27 cellular contexts compared by ENCODE assay signal in the genomic region with DNA sequence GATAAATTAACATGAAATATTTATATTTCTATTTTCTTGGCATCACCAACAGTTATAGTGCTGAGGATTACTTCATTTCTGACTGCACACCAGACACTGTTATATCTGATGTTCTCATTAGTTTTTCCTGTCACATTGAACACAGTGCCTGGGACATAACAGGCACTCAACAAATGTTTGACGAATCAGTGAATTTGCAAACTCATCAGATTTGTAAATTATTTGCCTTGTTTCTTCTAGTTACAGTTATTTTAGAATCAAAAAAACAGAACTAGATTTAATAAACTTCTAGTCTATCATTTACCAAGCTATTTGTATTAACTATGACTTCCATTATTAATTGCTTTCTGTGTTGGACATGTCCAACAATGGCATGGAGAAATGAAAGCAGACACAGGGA.
"Had no signal": no experiment of that assay in that cellular context is flagged by ENCODE, and none has a peak within 500 bp of the region (broad histone marks: within the 10 kb centered on the region; RNA-seq: fewer than 3 reads in every experiment).

No MANE protein-coding gene starts in this region.

- H3K27ac ChIP-seq: neural progenitor cell, parathyroid adenoma, psoas muscle, skin epidermis, spleen, suprapubic skin, testis, tibial artery, transverse colon, upper lobe of right lung, uterus had no signal

- DNase-seq: naive thymus-derived CD4-positive, alpha-beta T cell; natural killer cell; posterior cingulate gyrus; psoas muscle; right cardiac atrium; spleen; stimulated activated CD4-positive, alpha-beta T cell treated with anti-CD3 and anti-CD28 coated beads, Interleukin-12 subunit alpha, Interleukin-12 subunit beta, amount 100 ng/mL, for 4 hours; stimulated activated CD4-positive, alpha-beta T cell treated with anti-CD3 and anti-CD28 coated beads, Interleukin-1b, Interleukin-23, amount 100 ng/mL, for 48 hours; stimulated activated CD4-positive, alpha-beta T cell treated with anti-CD3 and anti-CD28 coated beads, Interleukin-4, amount 100 ng/mL, for 1 hour; stimulated activated CD4-positive, alpha-beta T cell treated with anti-CD3 and anti-CD28 coated beads, Interleukin-4, amount 100 ng/mL, for 4 hours; stimulated activated CD8-positive, alpha-beta memory T cell treated with anti-CD3 and anti-CD28 coated beads, Interleukin-4, amount 100 ng/mL, for 48 hours; stimulated activated naive CD4-positive, alpha-beta T cell; stimulated activated naive CD8-positive, alpha-beta T cell treated with anti-CD3 and anti-CD28 coated beads, Interleukin-15, amount 100 ng/mL, for 72 hours; stimulated activated naive CD8-positive, alpha-beta T cell treated with anti-CD3 and anti-CD28 coated beads, Interleukin-15, Interleukin-2, amounts not matched to agents 100 U/mL and 50 U/mL, for 24 hours; substantia nigra; testis; tibial artery; transverse colon; upper lobe of right lung; uterus had no signal

- H3K9me3 ChIP-seq: psoas muscle, spleen, suprapubic skin, testis, tibial artery, transverse colon, upper lobe of right lung, uterus had no signal

- H3K4me1 ChIP-seq: neural progenitor cell, parathyroid adenoma, psoas muscle, spleen, suprapubic skin, testis, tibial artery, transverse colon, upper lobe of right lung, uterus had no signal

- H3K9ac ChIP-seq: neural progenitor cell, parathyroid adenoma had no signal

- ATAC-seq: naive thymus-derived CD4-positive, alpha-beta T cell; natural killer cell; psoas muscle; right cardiac atrium; sciatic nerve; stimulated activated memory B cell treated with anti-CD40 and anti-IgM and Interleukin-4, amounts not matched to agents 10 μg/mL and 1 μg/mL and 100 μg/mL, for 72 hours; stimulated activated naive CD8-positive, alpha-beta T cell treated with anti-CD3 and anti-CD28 coated beads, Interleukin-15, amount 100 ng/mL, for 72 hours; stimulated activated naive CD8-positive, alpha-beta T cell treated with anti-CD3 and anti-CD28 coated beads, Interleukin-15, Interleukin-2, amounts not matched to agents 100 U/mL and 50 U/mL, for 24 hours; upper lobe of right lung had no signal

- H3K36me3 ChIP-seq: neural progenitor cell, spleen, suprapubic skin, tibial artery, transverse colon, upper lobe of right lung, uterus had no signal

- H2AFZ ChIP-seq: neural progenitor cell, parathyroid adenoma had no signal

- H3K4me3 ChIP-seq: neural progenitor cell, psoas muscle, skin epidermis, smooth muscle cell, spleen, suprapubic skin, testis, tibial artery, transverse colon, upper lobe of right lung, uterus had no signal

- H3K4me2 ChIP-seq: neural progenitor cell, smooth muscle cell had no signal

- H3K79me2 ChIP-seq: parathyroid adenoma had no signal

- H3K27me3 ChIP-seq: neural progenitor cell, spleen, suprapubic skin, testis, tibial artery, transverse colon, upper lobe of right lung, uterus had no signal
